9 cellular contexts compared by ENCODE assay signal in the genomic region with DNA sequence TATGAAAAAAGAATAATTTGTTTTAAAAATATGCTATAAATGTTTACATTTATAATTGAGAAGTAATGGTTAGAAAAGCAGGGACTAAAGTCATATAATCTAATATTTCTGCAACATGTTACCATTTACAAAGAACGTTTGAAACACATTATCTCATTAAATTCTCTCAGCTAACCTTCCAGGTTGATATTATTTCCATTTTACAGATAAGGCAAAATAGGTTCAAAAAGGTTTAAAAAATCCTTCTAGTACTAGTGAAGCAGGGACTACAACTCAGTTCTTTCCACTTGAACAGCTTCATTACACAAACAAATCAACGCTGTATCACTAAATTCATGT. TPM values are rescaled to one million over a fixed set of nuclear protein-coding genes. Genes with fewer than 3 reads are reported as not detected.
DNase-seq lines count a peak whose midpoint lies in the region; ATAC-seq and TF ChIP-seq lines count a peak whose summit lies in the region.
"Had no signal": no experiment of that assay in that cellular context is flagged by ENCODE, and none has a peak within 500 bp of the region (broad histone marks: within the 10 kb centered on the region; RNA-seq: fewer than 3 reads in every experiment).

No MANE protein-coding gene starts in this region.

- no peak for TF ChIP-seq CTCF in BE2C (IDR thresholded peaks at IDR 0.05; ENCODE audit: low read depth, low read length)
- no peak for TF ChIP-seq CTCF in LNCaP clone FGC (IDR thresholded peaks at IDR 0.05; ENCODE audit: control insufficient read depth, extremely low read depth, insufficient read depth)
- no peak for TF ChIP-seq CTCF in nephron progenitor cell (IDR thresholded peaks at IDR 0.05)
- no peak for TF ChIP-seq CTCF in GM10248 (IDR thresholded peaks at IDR 0.05; ENCODE audit: control extremely low read depth, extremely low read depth, low read depth, missing control alignments)

- no peaks in the 10 kb centered on the region for H3K36me3 ChIP-seq in BE2C
- no peaks in the 10 kb centered on the region for H3K36me3 ChIP-seq in ectodermal cell (ENCODE audit: control insufficient read depth, insufficient read depth, low read length)

- H3K4me3 ChIP-seq in BE2C (ENCODE audit: low read depth, low read length) = peak overlapping the region; percentile 85
- H3K4me3 ChIP-seq in LNCaP clone FGC (ENCODE audit: low read depth, low read length) = peak overlapping the region; percentile 86
- H3K4me3 ChIP-seq in ectodermal cell (ENCODE audit: insufficient read depth, low read depth, low read length) = peak overlapping the region; percentile 69

- peak overlapping the region; percentile 97 for H3K27ac Mint-ChIP-seq in nephron progenitor cell

- no peaks in the 10 kb centered on the region for H3K27me3 ChIP-seq in BE2C
- no peaks in the 10 kb centered on the region for H3K27me3 ChIP-seq in ectodermal cell (ENCODE audit: control insufficient read depth, insufficient read depth, low read length, poor library complexity, severe bottlenecking)

- H3K27ac ChIP-seq in ectodermal cell (ENCODE audit: insufficient read depth, low read depth, low read length, poor library complexity, severe bottlenecking) = no peak overlapping the region

- 1 to 6% methylated on average over 2 of the region's 2 CpGs for WGBS in ectodermal cell, 2 experiments

- no peaks in the 10 kb centered on the region for H3K4me1 ChIP-seq in BE2C
- peaks cover 6% of the 10 kb centered on the region for H3K4me1 ChIP-seq in ectodermal cell (ENCODE audit: control insufficient read depth, insufficient read depth, low read length)

- DNase-seq in BE2C (no peak), LNCaP clone FGC (ENCODE audit: low read depth) (no peak), nephron progenitor cell (no peak), GM10248 (ENCODE audit: extremely low spot score) (no peak)
- DNase-seq in stimulated activated CD4-positive, alpha-beta T cell treated with anti-CD3 and anti-CD28 coated beads, Interleukin-15, amount 100 ng/mL, for 24 hours = no peak
- DNase-seq: NCI-H2029 had no signal

- CTCF ChIA-PET in GM10248 (lab: Yijun Ruan, JAX) = interaction anchor here (1.1 to 1.4 kb wide), 2 partner anchors 9 to 12 kb away, joined by 4 to 6 read pairs; no protein-coding TSS in a partner anchor

- peaks cover 37% of the 10 kb centered on the region for H3K4me1 Mint-ChIP-seq in nephron progenitor cell

- POLR2A ChIA-PET in GM10248 (lab: Yijun Ruan, JAX) = interaction anchor here (0.6 to 1.2 kb wide), 3 partner anchors 9 to 226 kb away, joined by 3 to 4 read pairs (median 4); no protein-coding TSS in a partner anchor

- H3K9me3 Mint-ChIP-seq in nephron progenitor cell = peaks cover 17% of the 10 kb centered on the region

- H3K9me3 ChIP-seq in BE2C (no peaks in the 10 kb centered on the region), ectodermal cell (ENCODE audit: control insufficient read depth, low read length) (no peaks in the 10 kb centered on the region)

- ATAC-seq in HG02571 (IDR thresholded peaks at IDR 0.05; ENCODE audit: unreplicated experiment) (no peak), GM18520 (IDR thresholded peaks at IDR 0.05; ENCODE audit: unreplicated experiment) (no peak)

- H3K36me3 Mint-ChIP-seq in nephron progenitor cell (ENCODE audit: low read depth) = peaks cover 13% of the 10 kb centered on the region

- H3K27me3 Mint-ChIP-seq in nephron progenitor cell (ENCODE audit: low read depth, poor library complexity) = peaks cover 20% of the 10 kb centered on the region

- H3K4me3 Mint-ChIP-seq in nephron progenitor cell = peak overlapping the region; percentile 95

RNA-seq across cellular contexts. Expression of gene FASTKD1, which starts 0.9 kb away (rescaled TPM):
- polyA plus RNA-seq in BE2C (2012; ENCODE audit: insufficient read depth, insufficient read length, low read depth) = 17.4 TPM
- polyA plus RNA-seq in ectodermal cell (2013, experiment 1 of 4) = 58.4 TPM
- polyA plus RNA-seq in ectodermal cell (2013, experiment 2 of 4) = 60.4 TPM
- 50.9 TPM for polyA plus RNA-seq in ectodermal cell (2013, experiment 3 of 4)
- polyA plus RNA-seq in ectodermal cell (2013, experiment 4 of 4) = 46.6 TPM

RNA-seq across cellular contexts. Expression of gene PPIG, which starts 11.4 kb away (rescaled TPM):
- 19.4 TPM for polyA plus RNA-seq in BE2C (2012; ENCODE audit: insufficient read depth, insufficient read length, low read depth)
- 69.7 TPM for polyA plus RNA-seq in ectodermal cell (2013, experiment 1 of 4)
- 73.6 TPM for polyA plus RNA-seq in ectodermal cell (2013, experiment 2 of 4)
- 59.1 TPM for polyA plus RNA-seq in ectodermal cell (2013, experiment 3 of 4)
- 69.8 TPM for polyA plus RNA-seq in ectodermal cell (2013, experiment 4 of 4)
